Comparison of ENCODE assay signal across 10 cellular contexts in the genomic region with DNA sequence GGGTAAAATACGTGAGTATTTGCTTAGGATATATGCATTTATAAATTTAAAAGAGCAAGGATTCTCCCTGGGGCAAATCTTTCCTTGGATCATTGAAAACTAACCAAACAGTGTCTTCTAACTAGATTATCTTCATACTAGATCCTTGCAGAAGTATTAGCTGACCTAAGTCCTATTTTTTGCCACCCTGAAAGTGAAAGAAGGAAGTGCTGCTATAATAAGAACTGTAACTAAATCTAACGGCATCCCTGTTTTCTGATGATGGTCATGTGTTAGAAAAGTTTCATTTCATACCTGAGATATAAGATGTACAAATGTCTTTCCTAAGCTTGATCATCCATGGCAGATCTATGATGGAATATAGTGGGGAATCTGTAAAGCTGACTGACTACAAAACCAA.
DNase-seq lines count a peak whose midpoint lies in the region; ATAC-seq and TF ChIP-seq lines count a peak whose summit lies in the region.
"Had no signal": no experiment of that assay in that cellular context is flagged by ENCODE, and none has a peak within 500 bp of the region (broad histone marks: within the 10 kb centered on the region; RNA-seq: fewer than 3 reads in every experiment).

No MANE protein-coding gene starts in this region.

- peaks cover 30 to 37% of the 10 kb centered on the region in 2 donors for H3K4me1 ChIP-seq in thoracic aorta (ENCODE audit: control insufficient read depth in 1 of 2, low read depth in 2 of 2)

- no peaks in the 10 kb centered on the region for H3K27me3 ChIP-seq in thoracic aorta (replicated peaks; ENCODE audit: insufficient read depth)

- H3K27ac ChIP-seq in thoracic aorta = peak overlapping the region; percentile 69 to 83
- H3K27ac ChIP-seq: 22Rv1 had no signal

- in situ Hi-C loops in GM13976 (cut with MboI; ENCODE audit: low sequenced_read_pairs, unreplicated experiment) = no loop called here

- ATAC-seq in thoracic aorta (ENCODE audit: insufficient number of reproducible peaks, low FRiP score, low read depth) (peak; percentile 21), GM19035 (IDR thresholded peaks at IDR 0.05; ENCODE audit: unreplicated experiment) (no peak), HG02759 (IDR thresholded peaks at IDR 0.05; ENCODE audit: unreplicated experiment) (no peak)

- H3K36me3 ChIP-seq in thoracic aorta = no peaks in the 10 kb centered on the region

- H3K9me3 ChIP-seq in thoracic aorta = no peaks in the 10 kb centered on the region

- peak overlapping the region; percentile 66 for H3K4me3 ChIP-seq in thoracic aorta

- no peak for TF ChIP-seq CTCF in thoracic aorta (IDR thresholded peaks at IDR 0.05)
- no peak for TF ChIP-seq CTCF in GM13976 (IDR thresholded peaks at IDR 0.05; ENCODE audit: borderline replicate concordance, control extremely low read depth, extremely low read depth, insufficient read depth, missing control alignments)

- DNase-seq in DMS 273 (lab: John Stamatoyannopoulos, UW; ENCODE audit: unreplicated experiment) (peak; percentile 44), DMS 273 treated with DMSO at 0.1 percent for 48 hours (lab: John Stamatoyannopoulos, UW) (no peak), NOMO-1 treated with DMSO at 0.1 percent for 48 hours (lab: John Stamatoyannopoulos, UW; ENCODE audit: unreplicated experiment) (peak; percentile 88), globus pallidus (ENCODE audit: low spot score) (peak; percentile 40), thoracic aorta (ENCODE audit: low spot score) (no peak), GM13976 (ENCODE audit: low spot score) (no peak)
- DNase-seq: activated CD8-positive, alpha-beta memory T cell treated with anti-CD3 and anti-CD28 coated beads, Interleukin-2, amount 50 U/mL, for 48 hours had no signal

Comparison
In these comparisons a context has a peak if more than half of its experiments do, and no peak if none do; other contexts are left out.
1. DNase-seq: peak in DMS 273 (single experiment), NOMO-1 treated with DMSO at 0.1 percent for 48 hours (single experiment) and globus pallidus (single experiment); none in DMS 273 treated with DMSO at 0.1 percent for 48 hours (single experiment), thoracic aorta (single experiment) and GM13976 (single experiment).